24 cellular contexts compared by ENCODE assay signal in genomic region chr17:4617590-4618356, GRCh38. TPM values are rescaled to one million over a fixed set of nuclear protein-coding genes. Genes with fewer than 3 reads are reported as not detected.
DNase-seq lines count a peak whose midpoint lies in the region; ATAC-seq, FAIRE-seq and TF ChIP-seq lines count a peak whose summit lies in the region.
"Had no signal": no experiment of that assay in that cellular context is flagged by ENCODE, and none has a peak within 500 bp of the region (broad histone marks: within the 10 kb centered on the region; RNA-seq: fewer than 3 reads in every experiment).

No MANE protein-coding gene starts in this region.

- no peak overlapping the region for H3K4ac ChIP-seq in neuronal stem cell (ENCODE audit: low read length)

- no peak for TF ChIP-seq EP300 in A549 (IDR thresholded peaks at IDR 0.05)
- TF ChIP-seq EP300 in sigmoid colon (IDR thresholded peaks at IDR 0.05): no peak

- no peaks in the 10 kb centered on the region for H3K79me1 ChIP-seq in neuronal stem cell (ENCODE audit: low read depth, low read length)

- H3K9me3 ChIP-seq in A549: peaks cover 14% of the 10 kb centered on the region
- no peaks in the 10 kb centered on the region for H3K9me3 ChIP-seq in kidney (ENCODE audit: control insufficient read depth in 1 of 2, low read length in 2 of 2)
- peaks cover 0 to 3% of the 10 kb centered on the region in 2 donors for H3K9me3 ChIP-seq in neuronal stem cell (replicated peaks in 1 of 2; ENCODE audit: control insufficient read depth in 2 of 2, insufficient read depth in 1 of 2, low read depth in 1 of 2, low read length in 2 of 2)
- peaks cover 0 to 5% (median 3%) of the 10 kb centered on the region in 4 donors for H3K9me3 ChIP-seq in sigmoid colon
- H3K9me3 ChIP-seq: BE2C had no signal

- H3K4me2 ChIP-seq in A549 (no peak overlapping the region), neuronal stem cell (ENCODE audit: insufficient read depth, low read length, poor library complexity, severe bottlenecking) (no peak overlapping the region)

- H3K36me3 Mint-ChIP-seq in WTC11: no peaks in the 10 kb centered on the region

- POLR2A ChIA-PET in A549 (lab: Yijun Ruan, JAX) (no interaction called here), WTC11 (lab: Charles Lee) (no interaction called here)

- H3K4me3 ChIP-seq in A549: no peak overlapping the region
- no peak overlapping the region for H3K4me3 ChIP-seq in kidney (ENCODE audit: low read length in 2 of 2)
- no peak overlapping the region for H3K4me3 ChIP-seq in neuronal stem cell (ENCODE audit: low read length in 2 of 2)
- H3K4me3 ChIP-seq in sigmoid colon: no peak overlapping the region
- H3K4me3 ChIP-seq: GM12878, SJSA1 had no signal

- TF ChIP-seq RAD21 in A549 (conservative IDR thresholded peaks at IDR 0.05 in 1 of 2, IDR thresholded peaks at IDR 0.05 in 1 of 2): no peak

- no peak overlapping the region for H4K91ac ChIP-seq in neuronal stem cell (ENCODE audit: low read depth, low read length, poor library complexity)

- WGBS in A549 (ENCODE audit: missing lambda C conversion rate): 54% methylated on average over 15 of the region's 15 CpGs
- no CpG with 5 or more reads among the region's 15 CpGs for WGBS in neuronal stem cell (ENCODE audit: extremely low coverage in 2 of 2, insufficient read length in 2 of 2, insufficient replicate concordance in 1 of 2), 2 donors
- WGBS in sigmoid colon, 2 donors: 62 to 68% methylated on average over 15 of the region's 15 CpGs

- no peak overlapping the region for H4K8ac ChIP-seq in neuronal stem cell (ENCODE audit: low read depth, low read length)

- H2BK15ac ChIP-seq in neuronal stem cell (ENCODE audit: low read length): no peak overlapping the region

- H3K27ac Mint-ChIP-seq in WTC11: peak overlapping the region; percentile 33; the same call in 1 of the 2 replicates
- H3K27ac Mint-ChIP-seq: CD4-positive, alpha-beta T cell; HFFc6 had no signal

- H3K27me3 ChIP-seq in neuronal stem cell (ENCODE audit: control insufficient read depth in 3 of 3, insufficient read depth in 3 of 3, low read depth in 1 of 3, low read length in 3 of 3) (peaks cover 0 to 9% (median 0%) of the 10 kb centered on the region in 3 experiments), sigmoid colon (peaks cover 0 to 17% (median 0%) of the 10 kb centered on the region in 3 donors)
- H3K27me3 ChIP-seq: BE2C, SJSA1 had no signal

- H3K14ac ChIP-seq in neuronal stem cell (ENCODE audit: low read length): no peak overlapping the region

- no peak overlapping the region for H2BK12ac ChIP-seq in neuronal stem cell (ENCODE audit: low read length)

- TF ChIP-seq POLR2A in A549 (IDR thresholded peaks at IDR 0.05; ENCODE audit: low read length) (no peak), sigmoid colon (IDR thresholded peaks at IDR 0.05) (no peak)

- H3K27ac ChIP-seq in A549: no peak overlapping the region
- no peak overlapping the region for H3K27ac ChIP-seq in kidney (ENCODE audit: low read depth in 2 of 2, low read length in 2 of 2)
- no peak overlapping the region for H3K27ac ChIP-seq in neuronal stem cell (replicated peaks; ENCODE audit: low read length)
- H3K27ac ChIP-seq in sigmoid colon: no peak overlapping the region
- H3K27ac ChIP-seq: SJSA1 had no signal

- no peak overlapping the region for H3K23ac ChIP-seq in neuronal stem cell (ENCODE audit: low read depth, low read length, poor library complexity)

- no peak overlapping the region for H2BK120ac ChIP-seq in neuronal stem cell (ENCODE audit: low read depth, low read length)

- no peak overlapping the region for H3K9ac ChIP-seq in kidney (ENCODE audit: low read length in 2 of 2)
- no peak overlapping the region for H3K9ac ChIP-seq in neuronal stem cell (ENCODE audit: low read depth, low read length, poor library complexity)

- H3K27me3 Mint-ChIP-seq in WTC11 (ENCODE audit: low read depth): no peaks in the 10 kb centered on the region

- no peak for TF ChIP-seq CTCF in A549 (IDR thresholded peaks at IDR 0.05)
- TF ChIP-seq CTCF in WTC11 (IDR thresholded peaks at IDR 0.05): no peak
- no peak for TF ChIP-seq CTCF in kidney (IDR thresholded peaks at IDR 0.05; ENCODE audit: borderline replicate concordance, extremely low read depth, insufficient read depth)
- no peak for TF ChIP-seq CTCF in sigmoid colon (IDR thresholded peaks at IDR 0.05)

- H3K4me1 Mint-ChIP-seq in WTC11: peaks cover 7% of the 10 kb centered on the region

- H2AFZ ChIP-seq in neuronal stem cell (ENCODE audit: low read length): peak overlapping the region; percentile 79

- no peak overlapping the region for H2AK5ac ChIP-seq in neuronal stem cell (ENCODE audit: low read depth, low read length)

- H3K4me1 ChIP-seq in A549 (no peaks in the 10 kb centered on the region), kidney (ENCODE audit: control insufficient read depth in 1 of 2, insufficient read depth in 1 of 2, low read depth in 1 of 2, low read length in 2 of 2) (no peaks in the 10 kb centered on the region), neuronal stem cell (ENCODE audit: control insufficient read depth in 2 of 2, insufficient read depth in 1 of 2, low read depth in 1 of 2, low read length in 2 of 2) (peaks cover 0 to 1% of the 10 kb centered on the region in 2 donors), sigmoid colon (no peaks in the 10 kb centered on the region)
- H3K4me1 ChIP-seq: BE2C, SJSA1 had no signal

- intact Hi-C loops in kidney (cut with DNase I): no loop called here
- intact Hi-C loops in sigmoid colon (cut with DNase I): no loop called here

- 0 out of 2 replicates have a peak, but pooled peaks cover 4% of the 10 kb centered on the region for H3K9me3 Mint-ChIP-seq in WTC11
- H3K9me3 Mint-ChIP-seq: CD4-positive, alpha-beta T cell; HFFc6 had no signal

- peak overlapping the region; percentile 56 for H3K18ac ChIP-seq in neuronal stem cell (ENCODE audit: low read length)

- no peak overlapping the region for H2BK5ac ChIP-seq in neuronal stem cell (ENCODE audit: low read length)

- CTCF ChIA-PET in A549 (lab: Yijun Ruan, JAX): interaction anchor here (1.0 to 4.1 kb wide), 4 partner anchors 8 to 51 kb away, joined by 3 to 25 read pairs (median 10); no protein-coding TSS in a partner anchor
- CTCF ChIA-PET in WTC11 (lab: Charles Lee): interaction anchor here (1.4 kb wide), 1 partner anchor 22 kb away, joined by 4 read pairs; no protein-coding TSS in a partner anchor

- DNase-seq in A549 (ENCODE audit: low read depth in 1 of 2, low spot score in 1 of 2) (no peak), WTC11 (ENCODE audit: low spot score) (no peak), kidney (peak; percentile 26), neuronal stem cell (ENCODE audit: low spot score) (no peak), sigmoid colon (no peak), superior temporal gyrus (ENCODE audit: extremely low spot score) (no peak), NCI-H146 treated with DMSO at 0.1 percent for 48 hours (lab: John Stamatoyannopoulos, UW; ENCODE audit: unreplicated experiment) (no peak)
- DNase-seq: BE2C; CD4-positive, alpha-beta T cell; DMS153; GF-D8; HFFc6; KG1; NCI-H1417; NCI-H187 treated with DMSO at 0.1 percent for 48 hours; NCI-H226; NCI-H524 treated with DMSO at 0.1 percent for 48 hours had no signal

- H3K4me3 Mint-ChIP-seq in WTC11: no peak overlapping the region
- H3K4me3 Mint-ChIP-seq: CD4-positive, alpha-beta T cell; HFFc6 had no signal

- H3K36me3 ChIP-seq in kidney (ENCODE audit: control insufficient read depth in 1 of 2, insufficient read depth in 2 of 2, low read length in 2 of 2): no peaks in the 10 kb centered on the region
- no peaks in the 10 kb centered on the region for H3K36me3 ChIP-seq in neuronal stem cell (replicated peaks in 1 of 2; ENCODE audit: control insufficient read depth in 2 of 2, insufficient read depth in 2 of 2, low read length in 2 of 2)
- H3K36me3 ChIP-seq in sigmoid colon: no peaks in the 10 kb centered on the region
- H3K36me3 ChIP-seq: BE2C, SJSA1 had no signal

- ATAC-seq in A549: peak; percentile 33 to 36; a peak in 2 of 6 replicates
- ATAC-seq in WTC11: peak; percentile 16; the same call in 1 of the 2 replicates
- ATAC-seq in HG02970 (IDR thresholded peaks at IDR 0.05; ENCODE audit: low FRiP score, unreplicated experiment): no peak
- ATAC-seq: GM12878, Panc1 had no signal

- no peak for FAIRE-seq in A549 (lab: Jason Lieb, UNC)
- FAIRE-seq in kidney (lab: Jason Lieb, UNC): no peak
- FAIRE-seq: GM12878 had no signal

RNA-seq across cellular contexts. Expression of gene ALOX15, which starts 23.7 kb away (rescaled TPM):
- 0.12 and 0.15 TPM in 2 replicates for polyA plus RNA-seq in A549 (2011; rRNA removed)
- 0.07 and 0.08 TPM in 2 replicates for polyA plus RNA-seq in A549 (2012; cell fraction: cytosol; rRNA removed)
- polyA plus RNA-seq in A549 (2012; cell fraction: nucleus; rRNA removed): 0.17 and 0.24 TPM in 2 replicates
- 0.08 to 0.12 TPM in 2 of 3 replicates, not detected in the other for polyA plus RNA-seq in A549 (2017; fragmentation: RNase III; extraction: RNeasy Plus Mini Kit Qiagen cat#74134 plus additional on column Dnase treatment)
- polyA minus RNA-seq in A549 (2011; rRNA and poly(A)+ RNA removed): 0.17 and 0.19 TPM in 2 replicates
- total RNA-seq in WTC11 (2021): 0.32 to 0.82 TPM (median 0.50 TPM) in 3 replicates
- total RNA-seq in kidney: not detected
- not detected for polyA plus RNA-seq in kidney (ENCODE audit: insufficient read depth, low read depth, low replicate concordance)
- 0.21 TPM for polyA plus RNA-seq in neuronal stem cell (2013, experiment 1 of 2)
- 0.15 TPM for polyA plus RNA-seq in neuronal stem cell (2013, experiment 2 of 2)
- total RNA-seq in sigmoid colon: under 1 TPM in 3 of 4 donors, not detected in 1; 0.28 to 0.81 (median 0.36) TPM
- polyA plus RNA-seq in sigmoid colon: under 1 TPM in 2 of 3 donors, not detected in 1; 0.60 to 0.77 TPM
- total RNA-seq: A172, Daoy, H4, HFFc6, SJSA1 had no signal

RNA-seq across cellular contexts. Expression of gene SMTNL2, which starts 33.4 kb away (rescaled TPM):
- 0.05 and 0.07 TPM in 2 replicates for polyA plus RNA-seq in A549 (2011; rRNA removed)
- 0.05 and 0.08 TPM in 2 replicates for polyA plus RNA-seq in A549 (2012; cell fraction: cytosol; rRNA removed)
- polyA plus RNA-seq in A549 (2012; cell fraction: nucleus; rRNA removed): 0.13 and 0.14 TPM in 2 replicates
- polyA plus RNA-seq in A549 (2017; fragmentation: RNase III; extraction: RNeasy Plus Mini Kit Qiagen cat#74134 plus additional on column Dnase treatment): 0.06 to 0.21 TPM (median 0.10 TPM) in 3 replicates
- 0.08 and 0.15 TPM in 2 replicates for polyA minus RNA-seq in A549 (2011; rRNA and poly(A)+ RNA removed)
- total RNA-seq in WTC11 (2021): 2.7 to 3.8 TPM (median 3.8 TPM) in 3 replicates
- total RNA-seq in kidney: 25.6 TPM
- 58.1 TPM for polyA plus RNA-seq in kidney (ENCODE audit: insufficient read depth, low read depth, low replicate concordance)
- 8.7 TPM for polyA plus RNA-seq in neuronal stem cell (2013, experiment 1 of 2)
- polyA plus RNA-seq in neuronal stem cell (2013, experiment 2 of 2): 9.0 TPM
- total RNA-seq in sigmoid colon: 1 to 10 TPM in 3 of 4 donors, under 1 TPM in 1; 0.33 to 1.9 (median 1.6) TPM
- polyA plus RNA-seq in sigmoid colon: under 1 TPM in 2 of 3 donors, not detected in 1; 0.45 to 0.60 TPM
- total RNA-seq: CD4-positive, alpha-beta T cell; Daoy; GM12878; HFFc6; SJSA1 had no signal
- polyA plus RNA-seq: GM12878 had no signal

RNA-seq across cellular contexts. Expression of gene GGT6, which starts 57.4 kb away (rescaled TPM):
- not detected in 2 replicates for polyA plus RNA-seq in A549 (2011; rRNA removed)
- polyA plus RNA-seq in A549 (2012; cell fraction: cytosol; rRNA removed): 0.01 TPM in 1 of 2 replicates, not detected in the other
- not detected in 2 replicates for polyA plus RNA-seq in A549 (2012; cell fraction: nucleus; rRNA removed)
- polyA plus RNA-seq in A549 (2017; fragmentation: RNase III; extraction: RNeasy Plus Mini Kit Qiagen cat#74134 plus additional on column Dnase treatment): not detected in 3 replicates
- polyA minus RNA-seq in A549 (2011; rRNA and poly(A)+ RNA removed): not detected in 2 replicates
- total RNA-seq in WTC11 (2021): 0.07 to 0.37 TPM (median 0.18 TPM) in 3 replicates
- 16.8 TPM for total RNA-seq in kidney
- polyA plus RNA-seq in kidney (ENCODE audit: insufficient read depth, low read depth, low replicate concordance): 51.4 TPM
- polyA plus RNA-seq in neuronal stem cell (2013, experiment 1 of 2): not detected
- not detected for polyA plus RNA-seq in neuronal stem cell (2013, experiment 2 of 2)
- 1 to 10 TPM in 1 of 4 donors, under 1 TPM in 1, not detected in 2; 0.71 to 3.0 TPM for total RNA-seq in sigmoid colon
- polyA plus RNA-seq in sigmoid colon: 10 to 100 TPM; 22.2 to 94.4 (median 28.4) TPM
- total RNA-seq: A172; CD4-positive, alpha-beta T cell; Daoy; H4; HFFc6; SJSA1 had no signal
